Comparison of ENCODE assay signal across 8 cellular contexts in the genomic region with DNA sequence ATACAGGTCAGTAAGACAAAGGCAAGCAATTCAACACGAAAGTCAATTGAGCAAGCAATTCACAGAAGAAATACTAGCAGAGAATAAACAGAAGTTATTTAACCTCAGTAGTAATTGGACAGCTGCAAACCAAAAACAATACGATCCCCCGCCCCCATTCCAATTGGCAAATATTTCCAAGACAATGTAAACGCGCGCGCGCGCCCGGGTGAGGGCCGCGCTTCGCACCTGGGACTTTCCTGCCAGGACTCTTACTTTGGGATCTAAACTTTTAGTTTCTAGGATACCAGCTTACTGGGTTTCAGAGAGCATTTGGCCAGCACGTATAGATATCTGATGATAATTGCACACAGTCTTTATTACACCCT. TPM values are rescaled to one million over a fixed set of nuclear protein-coding genes. Genes with fewer than 3 reads are reported as not detected.
DNase-seq lines count a peak whose midpoint lies in the region; TF ChIP-seq lines count a peak whose summit lies in the region.

No MANE protein-coding gene starts in this region.

- H3K4me1 ChIP-seq in endodermal cell (ENCODE audit: control insufficient read depth, insufficient read depth, low read length) (peaks cover 3% of the 10 kb centered on the region), mucosa of rectum (ENCODE audit: control insufficient read depth in 2 of 2, insufficient read depth in 2 of 2, low read length in 2 of 2) (peaks cover 6 to 13% of the 10 kb centered on the region in 2 donors), vagina (peaks cover 26% of the 10 kb centered on the region)

- DNase-seq in COLO668 (lab: John Stamatoyannopoulos, UW; ENCODE audit: unreplicated experiment) (peak; percentile 71), HK-2 (ENCODE audit: unreplicated experiment) (peak; percentile 34), SHP77 (lab: John Stamatoyannopoulos, UW) (peak; percentile 27 to 52), endodermal cell (peak; percentile 85), vagina (ENCODE audit: extremely low spot score in 2 of 2) (no peak), superior temporal gyrus (ENCODE audit: extremely low spot score) (no peak), cortex of kidney (lab: John Stamatoyannopoulos, UW) (no peak)

- H3K4me3 ChIP-seq in endodermal cell (ENCODE audit: low read length) = peak overlapping the region; percentile 95
- H3K4me3 ChIP-seq in mucosa of rectum (ENCODE audit: low read length in 2 of 2) = peak overlapping the region; percentile 86 to 92
- H3K4me3 ChIP-seq in vagina = peak overlapping the region; percentile 53 to 71

- no peaks in the 10 kb centered on the region for H3K27me3 Mint-ChIP-seq in endodermal cell (ENCODE audit: insufficient read depth)

- no peaks in the 10 kb centered on the region for H3K9me3 Mint-ChIP-seq in endodermal cell

- TF ChIP-seq CTCF in endodermal cell (conservative IDR thresholded peaks at IDR 0.05) (no peak), vagina (IDR thresholded peaks at IDR 0.05) (no peak)

- peaks cover 33% of the 10 kb centered on the region for H3K36me3 ChIP-seq in endodermal cell (ENCODE audit: control insufficient read depth, insufficient read depth, low read length)
- peaks cover 15 to 17% of the 10 kb centered on the region in 2 donors for H3K36me3 ChIP-seq in mucosa of rectum (ENCODE audit: control insufficient read depth in 2 of 2, insufficient read depth in 2 of 2, low read length in 2 of 2)
- H3K36me3 ChIP-seq in vagina = peaks cover 0 to 22% of the 10 kb centered on the region in 2 donors

- H3K9ac ChIP-seq in endodermal cell (ENCODE audit: extremely low read depth, low read length, poor library complexity, severe bottlenecking) = peak overlapping the region; percentile 94
- H3K9ac ChIP-seq in mucosa of rectum (ENCODE audit: low read depth in 1 of 2, low read length in 2 of 2) = peak overlapping the region; percentile 68 to 69

- H3K36me3 Mint-ChIP-seq in endodermal cell (ENCODE audit: low read depth) = peaks cover 42% of the 10 kb centered on the region

- peak overlapping the region; percentile 98 for H3K27ac Mint-ChIP-seq in endodermal cell

- intact Hi-C loops in vagina (cut with DNase I) = no loop called here

- H3K9me3 ChIP-seq in endodermal cell (ENCODE audit: control insufficient read depth, low read length) = no peaks in the 10 kb centered on the region
- H3K9me3 ChIP-seq in mucosa of rectum (ENCODE audit: control insufficient read depth in 2 of 2, low read length in 2 of 2) = no peaks in the 10 kb centered on the region
- H3K9me3 ChIP-seq in vagina = no peaks in the 10 kb centered on the region

- peaks cover 11% of the 10 kb centered on the region for H3K4me1 Mint-ChIP-seq in endodermal cell

- H3K4me3 Mint-ChIP-seq in endodermal cell = peak overlapping the region; percentile 80

- peak overlapping the region; percentile 94 for H3K27ac ChIP-seq in endodermal cell (ENCODE audit: low read depth, low read length)
- H3K27ac ChIP-seq in mucosa of rectum (ENCODE audit: low read depth in 2 of 2, low read length in 2 of 2) = peak overlapping the region; percentile 87 to 89
- peak overlapping the region; percentile 71 for H3K27ac ChIP-seq in vagina

- H3K27me3 ChIP-seq in endodermal cell (ENCODE audit: control insufficient read depth, insufficient read depth, low read length, poor library complexity, severe bottlenecking) (no peaks in the 10 kb centered on the region), mucosa of rectum (ENCODE audit: control insufficient read depth in 2 of 2, insufficient read depth in 2 of 2, low read length in 2 of 2) (no peaks in the 10 kb centered on the region), vagina (no peaks in the 10 kb centered on the region)

- no peak for TF ChIP-seq POLR2A in vagina (IDR thresholded peaks at IDR 0.05)

- WGBS in endodermal cell (ENCODE audit: insufficient coverage in 1 of 2, insufficient read length in 1 of 2), 2 experiments = 4 to 5% methylated on average over 14 of the region's 14 CpGs

RNA-seq across cellular contexts. Expression of gene RUFY1, which starts 8.5 kb away (rescaled TPM):
- total RNA-seq in endodermal cell (10 to 100 TPM; 45.7 to 74.0 TPM), vagina (35.6 TPM)
- 49.4 TPM for polyA plus RNA-seq in endodermal cell (2013, experiment 1 of 2)
- polyA plus RNA-seq in endodermal cell (2013, experiment 2 of 2) = 42.9 TPM

Comparison
In these comparisons a context has a peak if more than half of its experiments do, and no peak if none do; other contexts are left out.
1. DNase-seq: peak in COLO668 (single experiment), HK-2 (single experiment), SHP77 (2 of 2) and endodermal cell (single experiment); none in vagina (0 of 2), superior temporal gyrus (single experiment) and cortex of kidney (single experiment).
2. Peak in every context shown above with its lines, with median percentiles within 50 percentile points of each other: H3K27ac ChIP-seq and H3K4me3 ChIP-seq.